8 cellular contexts compared by ENCODE assay signal in the genomic region with DNA sequence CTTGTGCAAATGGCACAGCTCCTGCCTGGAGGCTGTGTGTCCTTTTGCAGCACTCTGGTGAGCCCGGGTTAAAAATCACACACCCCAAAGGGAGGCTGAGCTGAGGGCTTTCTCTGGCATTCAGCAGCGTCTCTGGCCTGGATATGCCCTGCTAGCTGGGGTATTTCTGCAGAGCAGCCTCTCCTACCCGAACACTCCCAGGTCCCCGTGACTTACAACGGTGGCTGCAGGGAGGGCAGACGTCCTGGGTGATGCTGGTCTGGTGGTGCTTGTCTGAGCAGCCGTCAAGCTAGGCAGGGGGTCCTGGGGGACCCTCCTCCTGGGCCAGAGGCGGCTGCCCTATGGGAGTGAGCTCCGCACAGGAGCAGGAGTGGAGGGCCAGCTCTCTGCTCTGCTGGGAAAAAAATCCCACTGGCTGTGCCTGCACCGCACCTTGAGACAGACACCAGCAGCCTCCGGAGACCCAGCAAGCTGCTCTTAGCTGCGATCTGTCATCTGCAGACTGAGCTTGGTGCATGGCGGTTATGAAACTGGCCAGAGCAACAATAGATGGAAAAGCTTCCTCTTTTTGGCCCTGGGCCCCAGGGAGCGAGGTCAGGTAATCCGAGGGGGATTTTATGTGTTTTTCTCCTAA. TPM values are rescaled to one million over a fixed set of nuclear protein-coding genes. Genes with fewer than 3 reads are reported as not detected.
DNase-seq lines count a peak whose midpoint lies in the region; ATAC-seq, FAIRE-seq and TF ChIP-seq lines count a peak whose summit lies in the region.

No MANE protein-coding gene starts in this region.

- no peaks in the 10 kb centered on the region for H4K20me1 ChIP-seq in smooth muscle cell (ENCODE audit: low read depth)

- H3K9me3 ChIP-seq in parathyroid adenoma (ENCODE audit: control insufficient read depth, low read length), result no peaks in the 10 kb centered on the region
- H3K9me3 ChIP-seq in smooth muscle cell (replicated peaks; ENCODE audit: low read depth), result no peaks in the 10 kb centered on the region

- H2AFZ ChIP-seq in parathyroid adenoma (no peak overlapping the region), smooth muscle cell (ENCODE audit: low read depth) (no peak overlapping the region)

- no peaks in the 10 kb centered on the region for H3K9me3 Mint-ChIP-seq in activated T-cell treated with anti-CD3 and anti-CD28 coated beads, Interleukin-2, amount 50 U/mL, for 4 hours

- H3K4me3 Mint-ChIP-seq in activated T-cell treated with anti-CD3 and anti-CD28 coated beads, Interleukin-2, amount 50 U/mL, for 4 hours, result no peak overlapping the region

- peak; percentile 75 for TF ChIP-seq POLR2A in GM12891 (IDR thresholded peaks at IDR 0.05; ENCODE audit: low read depth, low read length)

- no peak overlapping the region for H3K4me2 ChIP-seq in parathyroid adenoma (ENCODE audit: low read length)
- no peak overlapping the region for H3K4me2 ChIP-seq in smooth muscle cell

- no peaks in the 10 kb centered on the region for H3K27me3 Mint-ChIP-seq in activated T-cell treated with anti-CD3 and anti-CD28 coated beads, Interleukin-2, amount 50 U/mL, for 4 hours (ENCODE audit: low read depth)

- WGBS in smooth muscle cell (ENCODE audit: low lambda C conversion rate), result 61% methylated on average over 15 of the region's 15 CpGs

- H3K4me3 ChIP-seq in parathyroid adenoma (ENCODE audit: low read depth, low read length) (no peak overlapping the region), smooth muscle cell (no peak overlapping the region)

- no peaks in the 10 kb centered on the region for H3K36me3 ChIP-seq in parathyroid adenoma (ENCODE audit: control insufficient read depth, insufficient read depth, low read length)
- no peaks in the 10 kb centered on the region for H3K36me3 ChIP-seq in smooth muscle cell (ENCODE audit: low read depth)

- in situ Hi-C loops in G401 (cut with HindIII; ENCODE audit: low sequenced_read_pairs), result no loop called here

- no peaks in the 10 kb centered on the region for H3K4me1 ChIP-seq in parathyroid adenoma
- H3K4me1 ChIP-seq in smooth muscle cell (ENCODE audit: low read depth), result no peaks in the 10 kb centered on the region

- peaks cover 26% of the 10 kb centered on the region for H3K36me3 Mint-ChIP-seq in activated T-cell treated with anti-CD3 and anti-CD28 coated beads, Interleukin-2, amount 50 U/mL, for 4 hours (ENCODE audit: insufficient read depth)

- peak; percentile 89 for FAIRE-seq in GM12891 (lab: Jason Lieb, UNC)

- peaks cover 23% of the 10 kb centered on the region for H3K4me1 Mint-ChIP-seq in activated T-cell treated with anti-CD3 and anti-CD28 coated beads, Interleukin-2, amount 50 U/mL, for 4 hours (ENCODE audit: low read depth)

- TF ChIP-seq CTCF in parathyroid adenoma (IDR thresholded peaks at IDR 0.05) (no peak), smooth muscle cell (IDR thresholded peaks at IDR 0.05; ENCODE audit: borderline replicate concordance, insufficient read depth, poor library complexity, severe bottlenecking) (no peak)

- H3K9ac ChIP-seq in parathyroid adenoma, result no peak overlapping the region
- H3K9ac ChIP-seq in smooth muscle cell (ENCODE audit: low read depth), result no peak overlapping the region

- peak; percentile 69 for ATAC-seq in GM21367 (IDR thresholded peaks at IDR 0.05; ENCODE audit: unreplicated experiment)
- ATAC-seq in HG03520 (IDR thresholded peaks at IDR 0.05; ENCODE audit: unreplicated experiment), result peak; percentile 55
- ATAC-seq in activated T-cell treated with anti-CD3 and anti-CD28 coated beads, Interleukin-2, amount 50 U/mL, for 4 hours, result peak; percentile 30 to 37

- no peaks in the 10 kb centered on the region for H3F3A ChIP-seq in smooth muscle cell (ENCODE audit: low read depth)

- H3K79me2 ChIP-seq in parathyroid adenoma (no peaks in the 10 kb centered on the region), smooth muscle cell (ENCODE audit: low read depth) (no peaks in the 10 kb centered on the region)

- DNase-seq in GM12891 (ENCODE audit: insufficient read length, low spot score), result no peak
- no peak for DNase-seq in activated T-cell treated with anti-CD3 and anti-CD28 coated beads, Interleukin-2, amount 50 U/mL, for 4 hours
- DNase-seq in smooth muscle cell (lab: John Stamatoyannopoulos, UW; ENCODE audit: unreplicated experiment), result no peak
- no peak for DNase-seq in NCI-H510A (lab: John Stamatoyannopoulos, UW)
- DNase-seq in G401 (ENCODE audit: low spot score), result no peak

- H3K27ac ChIP-seq in parathyroid adenoma, result peak overlapping the region; percentile 29
- H3K27ac ChIP-seq in smooth muscle cell (ENCODE audit: low read depth), result no peak overlapping the region

- H3K27me3 ChIP-seq in parathyroid adenoma (ENCODE audit: control insufficient read depth, insufficient read depth, low read length) (no peaks in the 10 kb centered on the region), smooth muscle cell (ENCODE audit: low read depth) (no peaks in the 10 kb centered on the region)

TF ChIP-seq in GM12891, 5 proteins besides CTCF, POLR2A, EP300 and RAD21:
- peak; percentile 83 for TF ChIP-seq TAF1 (IDR thresholded peaks at IDR 0.05; ENCODE audit: low read depth, low read length)
- TF ChIP-seq POU2F2 (IDR thresholded peaks at IDR 0.05; ENCODE audit: low read depth, low read length), result peak; percentile 35; the same call in 1 of the 2 replicates
- TF ChIP-seq PAX5 (IDR thresholded peaks at IDR 0.05; ENCODE audit: insufficient read depth, low read length, severe bottlenecking), result no peak
- peak; percentile 82 for TF ChIP-seq POLR2AphosphoS5 (IDR thresholded peaks at IDR 0.05; ENCODE audit: low read depth, low read length)
- peak; percentile 62 for TF ChIP-seq SPI1 (IDR thresholded peaks at IDR 0.05; ENCODE audit: low read depth, low read length)

RNA-seq across cellular contexts. Expression of gene ASMTL, which starts 41.3 kb away (rescaled TPM):
- 59.7 TPM for polyA plus RNA-seq in GM12891 (2012; ENCODE audit: low read depth, missing spikeins)
- total RNA-seq in activated T-cell treated with anti-CD3 and anti-CD28 coated beads, Interleukin-2, amount 50 U/mL, for 4 hours, result 10 to 100 TPM; 33.0 to 53.2 (median 36.9) TPM
- 18.9 and 20.0 TPM in 2 replicates for total RNA-seq in smooth muscle cell
- polyA plus RNA-seq in smooth muscle cell, result 40.9 and 50.5 TPM in 2 replicates
- total RNA-seq in G401 (2014; rRNA removed; shearing (Covaris generic)), result 214 and 257 TPM in 2 replicates

RNA-seq across cellular contexts. Expression of gene P2RY8, which starts 43.0 kb away (rescaled TPM):
- 42.6 TPM for polyA plus RNA-seq in GM12891 (2012; ENCODE audit: low read depth, missing spikeins)
- 10 to 100 TPM; 14.4 to 22.2 (median 18.4) TPM for total RNA-seq in activated T-cell treated with anti-CD3 and anti-CD28 coated beads, Interleukin-2, amount 50 U/mL, for 4 hours
- total RNA-seq in smooth muscle cell, result not detected in 2 replicates
- 0.04 TPM in 1 of 2 replicates, not detected in the other for polyA plus RNA-seq in smooth muscle cell
- under 0.01 TPM in 1 of 2 replicates, not detected in the other for total RNA-seq in G401 (2014; rRNA removed; shearing (Covaris generic))

Comparison
In these comparisons a context has a peak if more than half of its experiments do, and no peak if none do; other contexts are left out.
1. RNA of gene P2RY8, which starts 43.0 kb away (total RNA-seq): 14.4 to 22.2 TPM in activated T-cell treated with anti-CD3 and anti-CD28 coated beads, Interleukin-2, amount 50 U/mL, for 4 hours; not detected in smooth muscle cell and under 0.01 TPM in G401; every median in the first group is over 10 times any median in the second.
2. Peak in every context shown above with its lines, with median percentiles within 50 percentile points of each other: ATAC-seq.